1 cellular context compared by ENCODE assay signal in genomic region chr1:93846151-93846928, GRCh38.
A peak's percentile ranks its signal among the peaks of the same experiment; 100 is the strongest.
TF ChIP-seq lines count a peak whose summit lies in the region.

No MANE protein-coding gene starts in this region.

TF ChIP-seq in HepG2, 621 proteins besides CTCF, POLR2A, EP300 and RAD21 (continued from another document and continues in another):
- TF ChIP-seq ARID4A (CRISPR knock-in tag; IDR thresholded peaks at IDR 0.05; ENCODE audit: borderline replicate concordance) = no peak; the same call in 1 of the 2 replicates
- TF ChIP-seq ZNF232 (CRISPR knock-in tag; IDR thresholded peaks at IDR 0.05; ENCODE audit: borderline replicate concordance) = peak; percentile 79; the same call in 1 of the 2 replicates
- peak; percentile 41 for TF ChIP-seq ZEB1 (IDR thresholded peaks at IDR 0.05; ENCODE audit: insufficient replicate concordance, low read depth)
- peak; percentile 54; the same call in 1 of the 2 replicates for TF ChIP-seq IKZF5 (CRISPR knock-in tag; IDR thresholded peaks at IDR 0.05)
- no peak for TF ChIP-seq RERE (CRISPR knock-in tag; IDR thresholded peaks at IDR 0.05; ENCODE audit: low read depth)
- peak; percentile 19; the same call in 1 of the 2 replicates for TF ChIP-seq STAG1 (CRISPR knock-in tag; IDR thresholded peaks at IDR 0.05)
- no peak for TF ChIP-seq HMGA1 (CRISPR knock-in tag; conservative IDR thresholded peaks at IDR 0.05)
- no peak for TF ChIP-seq KMT2A (CRISPR knock-in tag; IDR thresholded peaks at IDR 0.05)
- TF ChIP-seq CSRNP1 (CRISPR knock-in tag; IDR thresholded peaks at IDR 0.05) = peak; percentile 21; the same call in 1 of the 2 replicates
- peak; percentile 25; the same call in 1 of the 2 replicates for TF ChIP-seq CHCHD3 (CRISPR knock-in tag; IDR thresholded peaks at IDR 0.05)
- TF ChIP-seq AGO2 (optimal IDR thresholded peaks at IDR 0.05; ENCODE audit: low read depth, low read length) = peak; percentile 84
- TF ChIP-seq GLI4 (CRISPR knock-in tag; IDR thresholded peaks at IDR 0.05; ENCODE audit: borderline replicate concordance) = no peak; the same call in 1 of the 2 replicates
- no peak; the same call in 1 of the 2 replicates for TF ChIP-seq ZSCAN31 (CRISPR knock-in tag; IDR thresholded peaks at IDR 0.05; ENCODE audit: low read depth)
- no peak for TF ChIP-seq STAT6 (CRISPR knock-in tag; IDR thresholded peaks at IDR 0.05; ENCODE audit: borderline replicate concordance)
- TF ChIP-seq FOXO4 (CRISPR knock-in tag; conservative IDR thresholded peaks at IDR 0.05) = peak; percentile 17; the same call in 1 of the 2 replicates
- peak; percentile 47 for TF ChIP-seq ZBTB43 (CRISPR knock-in tag; conservative IDR thresholded peaks at IDR 0.05)
- no peak for TF ChIP-seq ZNF501 (CRISPR knock-in tag; IDR thresholded peaks at IDR 0.05)
- peak; percentile 66; the same call in 1 of the 2 replicates for TF ChIP-seq ZSCAN20 (CRISPR knock-in tag; IDR thresholded peaks at IDR 0.05; ENCODE audit: borderline replicate concordance)
- TF ChIP-seq ZBTB7A (CRISPR knock-in tag; IDR thresholded peaks at IDR 0.05) = no peak
- 0 out of 2 replicates have a peak, but pooled peaks have one; percentile 57 for TF ChIP-seq MYPOP (CRISPR knock-in tag; IDR thresholded peaks at IDR 0.05)
- no peak for TF ChIP-seq ZNF788 (CRISPR knock-in tag; IDR thresholded peaks at IDR 0.05; ENCODE audit: borderline replicate concordance)
- peak; percentile 76 for TF ChIP-seq ZNF503 (CRISPR knock-in tag; IDR thresholded peaks at IDR 0.05)
- TF ChIP-seq PHB2 (IDR thresholded peaks at IDR 0.05; ENCODE audit: partially characterized antibody) = no peak
- no peak for TF ChIP-seq NONO (IDR thresholded peaks at IDR 0.05)
- TF ChIP-seq NONO (CRISPR knock-in tag; conservative IDR thresholded peaks at IDR 0.05) = peak; percentile 76
- no peak; the same call in 1 of the 2 replicates for TF ChIP-seq ISX (CRISPR knock-in tag; conservative IDR thresholded peaks at IDR 0.05)
